Comparison of ENCODE assay signal across 19 cellular contexts in genomic region chr11:124915541-124916369, GRCh38. TPM values are rescaled to one million over a fixed set of nuclear protein-coding genes. Genes with fewer than 3 reads are reported as not detected.
A peak's percentile ranks its signal among the peaks of the same experiment; 100 is the strongest.
DNase-seq lines count a peak whose midpoint lies in the region; FAIRE-seq and TF ChIP-seq lines count a peak whose summit lies in the region.
"Had no signal": no experiment of that assay in that cellular context is flagged by ENCODE, and none has a peak within 500 bp of the region (broad histone marks: within the 10 kb centered on the region; RNA-seq: fewer than 3 reads in every experiment).

No MANE protein-coding gene starts in this region.

- TF ChIP-seq EP300 in esophagus muscularis mucosa (IDR thresholded peaks at IDR 0.05): no peak

- H3K4me2 ChIP-seq in H9 (ENCODE audit: insufficient read depth, insufficient read length, low read length): no peak overlapping the region
- H3K4me2 ChIP-seq in endothelial cell of umbilical vein (ENCODE audit: insufficient read depth, low read length): peak overlapping the region; percentile 54

- peaks cover 52% of the 10 kb centered on the region for H3K27me3 Mint-ChIP-seq in H9 (ENCODE audit: low read depth)
- H3K27me3 Mint-ChIP-seq in nephron progenitor cell (ENCODE audit: low read depth, poor library complexity): peaks cover 42% of the 10 kb centered on the region

- H3K79me2 ChIP-seq in H9 (ENCODE audit: insufficient read depth, low read length): no peaks in the 10 kb centered on the region
- H3K79me2 ChIP-seq in endothelial cell of umbilical vein (ENCODE audit: control insufficient read depth, insufficient read depth, low read length): no peaks in the 10 kb centered on the region

- H3K79me1 ChIP-seq in H9 (ENCODE audit: insufficient read depth, low read depth, low read length, poor library complexity, severe bottlenecking): no peaks in the 10 kb centered on the region

- dilution Hi-C loops in endothelial cell of umbilical vein (cut with MboI; ENCODE audit: extremely low pct_ligation_motif_present, low sequenced_read_pairs): no loop called here

- H4K91ac ChIP-seq in H9 (ENCODE audit: insufficient read length, low read depth, low read length): no peak overlapping the region

- no peak overlapping the region for H4K5ac ChIP-seq in H9 (ENCODE audit: insufficient read length, low read depth, low read length)

- H3K4me3 Mint-ChIP-seq in H9: no peak overlapping the region
- H3K4me3 Mint-ChIP-seq in nephron progenitor cell: no peak overlapping the region
- H3K4me3 Mint-ChIP-seq: activated CD4-positive, alpha-beta memory T cell treated with anti-CD3 and anti-CD28 coated beads for 36 hours had no signal

- no peaks in the 10 kb centered on the region for H3K4me1 ChIP-seq in H9 (ENCODE audit: insufficient read depth, low read length)
- H3K4me1 ChIP-seq in endothelial cell of umbilical vein (ENCODE audit: control insufficient read depth, extremely low read depth, insufficient read depth, low read length): peaks cover 16% of the 10 kb centered on the region
- H3K4me1 ChIP-seq in SJCRH30: peaks cover 5% of the 10 kb centered on the region; the same call in 1 of the 2 replicates
- H3K4me1 ChIP-seq in esophagus muscularis mucosa: peaks cover 0 to 8% (median 5%) of the 10 kb centered on the region in 4 donors
- H3K4me1 ChIP-seq: Caco-2 had no signal

- no peak overlapping the region for H2BK15ac ChIP-seq in H9 (ENCODE audit: low read depth, low read length)

- H3K9me3 Mint-ChIP-seq in H9: peaks cover 23 to 25% of the 10 kb centered on the region in 2 experiments
- peaks cover 48% of the 10 kb centered on the region for H3K9me3 Mint-ChIP-seq in nephron progenitor cell

- TF ChIP-seq POLR2A in endothelial cell of umbilical vein (IDR thresholded peaks at IDR 0.05; ENCODE audit: low read depth, low read length) (no peak), esophagus muscularis mucosa (IDR thresholded peaks at IDR 0.05; ENCODE audit: low read depth) (no peak)

- H2BK120ac ChIP-seq in H9 (ENCODE audit: low read depth, low read length, poor library complexity, severe bottlenecking): no peak overlapping the region

- peaks cover 0 to 3% of the 10 kb centered on the region in 2 experiments; a peak in 1 of 4 replicates for H3K4me1 Mint-ChIP-seq in H9
- H3K4me1 Mint-ChIP-seq in nephron progenitor cell: peaks cover 3% of the 10 kb centered on the region

- H3K27ac Mint-ChIP-seq in H9 (no peak overlapping the region; a peak in 1 of 7 replicates), nephron progenitor cell (peak overlapping the region; percentile 38)
- H3K27ac Mint-ChIP-seq: activated CD4-positive, alpha-beta memory T cell treated with anti-CD3 and anti-CD28 coated beads for 36 hours had no signal

- in situ Hi-C loops in ACHN (cut with HindIII; ENCODE audit: low pct_ligation_motif_present, low pct_unique_long_range_greater_than_20kb, low sequenced_read_pairs): no loop called here

- H3T11ph ChIP-seq in H9 (ENCODE audit: low read length): no peak overlapping the region

- no peaks in the 10 kb centered on the region for H3K36me3 ChIP-seq in endothelial cell of umbilical vein (ENCODE audit: control insufficient read depth in 2 of 2, extremely low read depth in 1 of 2, insufficient read depth in 2 of 2, low read length in 2 of 2)
- H3K36me3 ChIP-seq in SJCRH30: no peaks in the 10 kb centered on the region
- no peaks in the 10 kb centered on the region for H3K36me3 ChIP-seq in esophagus muscularis mucosa

- H2AK5ac ChIP-seq in H9 (ENCODE audit: insufficient read length, low read length): no peak overlapping the region

- H3K27me3 ChIP-seq in H9 (ENCODE audit: insufficient read depth, low read length) (no peaks in the 10 kb centered on the region; the same call in 1 of the 2 replicates), endothelial cell of umbilical vein (ENCODE audit: control insufficient read depth in 2 of 2, insufficient read depth in 2 of 2, low read length in 2 of 2) (no peaks in the 10 kb centered on the region), SJCRH30 (no peaks in the 10 kb centered on the region), esophagus muscularis mucosa (peaks cover 0 to 8% (median 0%) of the 10 kb centered on the region in 4 donors)

- no peaks in the 10 kb centered on the region for H3K9me3 ChIP-seq in H9 (ENCODE audit: control insufficient read depth, low read depth, low read length)
- no peaks in the 10 kb centered on the region for H3K9me3 ChIP-seq in endothelial cell of umbilical vein (replicated peaks; ENCODE audit: control insufficient read depth, insufficient read depth, low read length)
- no peaks in the 10 kb centered on the region for H3K9me3 ChIP-seq in SJCRH30 (replicated peaks)
- H3K9me3 ChIP-seq in esophagus muscularis mucosa: no peaks in the 10 kb centered on the region

- H4K8ac ChIP-seq in H9 (replicated peaks; ENCODE audit: insufficient read length, low read depth, low read length): no peak overlapping the region

- no peaks in the 10 kb centered on the region for H3K9me1 ChIP-seq in endothelial cell of umbilical vein (replicated peaks; ENCODE audit: control insufficient read depth, extremely low read depth, insufficient read depth, low read length)

- FAIRE-seq in endothelial cell of umbilical vein (lab: Jason Lieb, UNC): peak; percentile 85
- FAIRE-seq: G401.6, RCC 7860 had no signal

- H3K4ac ChIP-seq in H9 (ENCODE audit: low read depth, low read length): no peak overlapping the region

- H4K20me1 ChIP-seq in H9 (ENCODE audit: control insufficient read depth, insufficient read depth, insufficient read length) (no peaks in the 10 kb centered on the region), endothelial cell of umbilical vein (replicated peaks; ENCODE audit: control insufficient read depth, extremely low read depth, insufficient read depth, low read length) (no peaks in the 10 kb centered on the region)

- no peak overlapping the region; the same call in 1 of the 2 replicates for H3K14ac ChIP-seq in H9 (ENCODE audit: insufficient read depth, low read length)

- H2AFZ ChIP-seq in H9 (ENCODE audit: low read length) (no peak overlapping the region), endothelial cell of umbilical vein (ENCODE audit: low read depth, low read length) (no peak overlapping the region)

- H2BK20ac ChIP-seq in H9 (ENCODE audit: low read depth, low read length, poor library complexity, severe bottlenecking): no peak overlapping the region

- H2BK5ac ChIP-seq in H9 (ENCODE audit: insufficient read length, low read length): no peak overlapping the region

- H3K36me3 Mint-ChIP-seq in H9 (ENCODE audit: insufficient read depth in 1 of 3, low read depth in 3 of 3) (peaks cover 0 to 5% (median 0%) of the 10 kb centered on the region in 3 experiments; a peak in 2 of 7 replicates), nephron progenitor cell (ENCODE audit: low read depth) (peaks cover 10% of the 10 kb centered on the region)

- WGBS in H9 (ENCODE audit: extremely low coverage, insufficient read length, low lambda C conversion rate): no CpG with 5 or more reads among the region's 3 CpGs
- WGBS in esophagus muscularis mucosa: 80% methylated on average over 3 of the region's 3 CpGs

- CTCF ChIA-PET in endothelial cell of umbilical vein (lab: Charles Lee): interaction anchor here (1.3 to 2.4 kb wide), 5 partner anchors 11 to 176 kb away, joined by 3 to 14 read pairs (median 3); partner anchors contain the start of genes NRGN and ROBO4

- POLR2A ChIA-PET in endothelial cell of umbilical vein (lab: Charles Lee): interaction anchor here (1.2 kb wide), 1 partner anchor 15 kb away, joined by 5 read pairs; no protein-coding TSS in a partner anchor

- no peak overlapping the region for H3K23ac ChIP-seq in H9 (ENCODE audit: insufficient read length, low read depth, low read length)

- BruUV-seq in endothelial cell of umbilical vein (replicated peaks; lab: Mats Ljungman, UMichigan): no TSS peak

- no peak overlapping the region for H2BK12ac ChIP-seq in H9 (ENCODE audit: insufficient read length, low read depth, low read length)

- no peak overlapping the region for H3K56ac ChIP-seq in H9 (ENCODE audit: insufficient read length, low read depth, low read length)

- H3K18ac ChIP-seq in H9 (ENCODE audit: insufficient read length, low read depth, low read length): peak overlapping the region; percentile 46

- intact Hi-C loops in endothelial cell of umbilical vein (cut with micrococcal nuclease): loop anchor here (1.0 kb wide), 2 partner anchors 16 to 39 kb away; partner anchors contain the start of gene CCDC15
- intact Hi-C loops in esophagus muscularis mucosa (cut with DNase I): no loop called here

- H3K27ac ChIP-seq in H9 (ENCODE audit: insufficient read length, low read depth, low read length) (no peak overlapping the region), endothelial cell of umbilical vein (ENCODE audit: insufficient read depth, low read depth, low read length) (peak overlapping the region; percentile 83), SJCRH30 (no peak overlapping the region), esophagus muscularis mucosa (replicated peaks in 1 of 4) (no peak overlapping the region)

- H3K23me2 ChIP-seq in H9 (ENCODE audit: insufficient read length, low read depth, low read length, poor library complexity, severe bottlenecking): no peaks in the 10 kb centered on the region

- no peak for DNase-seq in H9
- DNase-seq in RPMI7951 (ENCODE audit: low read depth): peak; percentile 68
- DNase-seq in endothelial cell of umbilical vein (ENCODE audit: low read depth, low spot score): peak; percentile 60
- DNase-seq in nephron progenitor cell: no peak
- no peak for DNase-seq in SJCRH30
- no peak for DNase-seq in esophagus muscularis mucosa (ENCODE audit: extremely low spot score)
- no peak for DNase-seq in ACHN
- DNase-seq: activated CD4-positive, alpha-beta memory T cell treated with anti-CD3 and anti-CD28 coated beads for 36 hours; activated T-cell treated with anti-CD3 and anti-CD28 coated beads, Interleukin-2, amount 50 U/mL, for 48 hours; Caco-2; central memory CD4-positive, alpha-beta T cell; NCI-H1092 treated with DMSO at 0.1 percent for 48 hours; NCI-H526; small intestine; stimulated activated CD4-positive, alpha-beta T cell treated with anti-CD3 and anti-CD28 coated beads, Interleukin-4, amount 100 ng/mL, for 4 hours; stimulated activated CD8-positive, alpha-beta memory T cell treated with anti-CD3 and anti-CD28 coated beads, Interleukin-4, amount 100 ng/mL, for 48 hours had no signal

- TF ChIP-seq CTCF in H9 (conservative IDR thresholded peaks at IDR 0.05) (no peak), endothelial cell of umbilical vein (IDR thresholded peaks at IDR 0.05; ENCODE audit: extremely low read depth in 1 of 2, insufficient read depth in 1 of 2, low read depth in 1 of 2, low read length in 2 of 2) (no peak), nephron progenitor cell (IDR thresholded peaks at IDR 0.05) (no peak), esophagus muscularis mucosa (IDR thresholded peaks at IDR 0.05) (no peak)

- H3K4me3 ChIP-seq in endothelial cell of umbilical vein (replicated peaks in 1 of 3; ENCODE audit: insufficient read depth in 1 of 3, low read depth in 1 of 3, low read length in 3 of 3) (no peak overlapping the region), SJCRH30 (no peak overlapping the region), esophagus muscularis mucosa (no peak overlapping the region)

- H3K9ac ChIP-seq in H9 (ENCODE audit: extremely low read depth, insufficient read length, low read length) (no peak overlapping the region), endothelial cell of umbilical vein (replicated peaks; ENCODE audit: extremely low read depth, insufficient read depth, low read length) (no peak overlapping the region)

RNA-seq across cellular contexts. Expression of gene HEPN1, which starts 3.3 kb away (rescaled TPM):
- total RNA-seq in H9 (2021) (not detected in 2 replicates), endothelial cell of umbilical vein (not detected in 2 replicates), esophagus muscularis mucosa (not detected)
- not detected in 2 replicates for total RNA-seq in RPMI7951 (2014; rRNA removed; shearing (Covaris generic))
- not detected in 2 replicates for polyA plus RNA-seq in endothelial cell of umbilical vein
- not detected in 2 replicates for polyA plus RNA-seq in endothelial cell of umbilical vein (2011; cell fraction: cytosol; rRNA removed)
- polyA plus RNA-seq in endothelial cell of umbilical vein (2011; cell fraction: nucleus; rRNA removed): not detected in 2 replicates
- not detected in 2 replicates for polyA plus RNA-seq in endothelial cell of umbilical vein (2012)
- not detected in 2 replicates for polyA minus RNA-seq in endothelial cell of umbilical vein
- not detected for polyA minus RNA-seq in endothelial cell of umbilical vein (2011; cell fraction: cytosol; rRNA and poly(A)+ RNA removed)
- not detected in 2 replicates for polyA minus RNA-seq in endothelial cell of umbilical vein (2011; cell fraction: nucleus; rRNA and poly(A)+ RNA removed)
- not detected in 2 replicates for total RNA-seq in SJCRH30 (2014; rRNA removed; shearing (Covaris generic))
- total RNA-seq: activated CD4-positive, alpha-beta memory T cell treated with anti-CD3 and anti-CD28 coated beads for 36 hours; Caco-2; lower leg skin had no signal

RNA-seq across cellular contexts. Expression of gene ROBO4, which starts 18.1 kb away (rescaled TPM):
- total RNA-seq in H9 (2021) (not detected in 2 replicates), endothelial cell of umbilical vein (464 and 474 TPM in 2 replicates), esophagus muscularis mucosa (10 to 100 TPM; 16.2 to 49.8 (median 36.7) TPM)
- total RNA-seq in RPMI7951 (2014; rRNA removed; shearing (Covaris generic)): 8.9 and 9.6 TPM in 2 replicates
- 260 and 346 TPM in 2 replicates for polyA plus RNA-seq in endothelial cell of umbilical vein
- 115 and 131 TPM in 2 replicates for polyA plus RNA-seq in endothelial cell of umbilical vein (2011; cell fraction: cytosol; rRNA removed)
- 309 and 459 TPM in 2 replicates for polyA plus RNA-seq in endothelial cell of umbilical vein (2011; cell fraction: nucleus; rRNA removed)
- 220 and 257 TPM in 2 replicates for polyA plus RNA-seq in endothelial cell of umbilical vein (2012)
- polyA minus RNA-seq in endothelial cell of umbilical vein: 256 and 278 TPM in 2 replicates
- polyA minus RNA-seq in endothelial cell of umbilical vein (2011; cell fraction: cytosol; rRNA and poly(A)+ RNA removed): not detected
- polyA minus RNA-seq in endothelial cell of umbilical vein (2011; cell fraction: nucleus; rRNA and poly(A)+ RNA removed): 319 and 468 TPM in 2 replicates
- 0.10 and 0.22 TPM in 2 replicates for total RNA-seq in SJCRH30 (2014; rRNA removed; shearing (Covaris generic))
- total RNA-seq: activated CD4-positive, alpha-beta memory T cell treated with anti-CD3 and anti-CD28 coated beads for 36 hours; Caco-2 had no signal

RNA-seq across cellular contexts. Expression of gene HEPACAM, which starts 20.1 kb away (rescaled TPM):
- total RNA-seq in H9 (2021): not detected in 2 replicates
- total RNA-seq in RPMI7951 (2014; rRNA removed; shearing (Covaris generic)): not detected in 2 replicates
- total RNA-seq in endothelial cell of umbilical vein: not detected in 2 replicates
- 0.03 TPM in 1 of 2 replicates, not detected in the other for polyA plus RNA-seq in endothelial cell of umbilical vein
- polyA plus RNA-seq in endothelial cell of umbilical vein (2011; cell fraction: cytosol; rRNA removed): 0.01 TPM in 2 replicates
- polyA plus RNA-seq in endothelial cell of umbilical vein (2011; cell fraction: nucleus; rRNA removed): 0.08 and 0.09 TPM in 2 replicates
- not detected in 2 replicates for polyA plus RNA-seq in endothelial cell of umbilical vein (2012)
- polyA minus RNA-seq in endothelial cell of umbilical vein: 0.12 TPM in 1 of 2 replicates, not detected in the other
- polyA minus RNA-seq in endothelial cell of umbilical vein (2011; cell fraction: cytosol; rRNA and poly(A)+ RNA removed): not detected
- not detected in 2 replicates for polyA minus RNA-seq in endothelial cell of umbilical vein (2011; cell fraction: nucleus; rRNA and poly(A)+ RNA removed)
- 0.05 TPM in 1 of 2 replicates, not detected in the other for total RNA-seq in SJCRH30 (2014; rRNA removed; shearing (Covaris generic))
- total RNA-seq in esophagus muscularis mucosa: 1 to 10 TPM in 3 of 4 donors, under 1 TPM in 1; 0.42 to 2.1 (median 1.1) TPM
- total RNA-seq: activated CD4-positive, alpha-beta memory T cell treated with anti-CD3 and anti-CD28 coated beads for 36 hours had no signal

RNA-seq across cellular contexts. Expression of gene CCDC15, which starts 38.2 kb away (rescaled TPM):
- 2.3 and 2.8 TPM in 2 replicates for total RNA-seq in H9 (2021)
- 10.9 and 11.4 TPM in 2 replicates for total RNA-seq in RPMI7951 (2014; rRNA removed; shearing (Covaris generic))
- 3.8 and 4.6 TPM in 2 replicates for total RNA-seq in endothelial cell of umbilical vein
- 0.75 and 0.92 TPM in 2 replicates for polyA plus RNA-seq in endothelial cell of umbilical vein
- 1.3 and 1.5 TPM in 2 replicates for polyA plus RNA-seq in endothelial cell of umbilical vein (2011; cell fraction: cytosol; rRNA removed)
- polyA plus RNA-seq in endothelial cell of umbilical vein (2011; cell fraction: nucleus; rRNA removed): 2.7 and 4.1 TPM in 2 replicates
- polyA plus RNA-seq in endothelial cell of umbilical vein (2012): 0.97 and 2.2 TPM in 2 replicates
- 1.7 and 2.4 TPM in 2 replicates for polyA minus RNA-seq in endothelial cell of umbilical vein
- polyA minus RNA-seq in endothelial cell of umbilical vein (2011; cell fraction: cytosol; rRNA and poly(A)+ RNA removed): not detected
- 6.2 and 10.0 TPM in 2 replicates for polyA minus RNA-seq in endothelial cell of umbilical vein (2011; cell fraction: nucleus; rRNA and poly(A)+ RNA removed)
- 10.2 and 11.5 TPM in 2 replicates for total RNA-seq in SJCRH30 (2014; rRNA removed; shearing (Covaris generic))
- 1 to 10 TPM in 1 of 4 donors, under 1 TPM in 3; 0.42 to 1.6 (median 0.60) TPM for total RNA-seq in esophagus muscularis mucosa

RNA-seq across cellular contexts. Expression of gene ROBO3, which starts 50.5 kb away (rescaled TPM):
- total RNA-seq in H9 (2021): 11.8 and 12.6 TPM in 2 replicates
- total RNA-seq in RPMI7951 (2014; rRNA removed; shearing (Covaris generic)): 20.3 and 21.7 TPM in 2 replicates
- total RNA-seq in endothelial cell of umbilical vein: 19.3 and 27.1 TPM in 2 replicates
- 65.4 and 79.4 TPM in 2 replicates for polyA plus RNA-seq in endothelial cell of umbilical vein
- 19.2 and 33.6 TPM in 2 replicates for polyA plus RNA-seq in endothelial cell of umbilical vein (2011; cell fraction: cytosol; rRNA removed)
- 203 and 270 TPM in 2 replicates for polyA plus RNA-seq in endothelial cell of umbilical vein (2011; cell fraction: nucleus; rRNA removed)
- 15.1 and 33.3 TPM in 2 replicates for polyA plus RNA-seq in endothelial cell of umbilical vein (2012)
- polyA minus RNA-seq in endothelial cell of umbilical vein: 11.4 and 20.7 TPM in 2 replicates
- polyA minus RNA-seq in endothelial cell of umbilical vein (2011; cell fraction: cytosol; rRNA and poly(A)+ RNA removed): not detected
- polyA minus RNA-seq in endothelial cell of umbilical vein (2011; cell fraction: nucleus; rRNA and poly(A)+ RNA removed): 27.5 and 44.7 TPM in 2 replicates
- 5.1 and 7.0 TPM in 2 replicates for total RNA-seq in SJCRH30 (2014; rRNA removed; shearing (Covaris generic))
- total RNA-seq in esophagus muscularis mucosa: 10 to 100 TPM in 1 of 4 donors, 1 to 10 TPM in 3; 5.0 to 10.8 (median 8.5) TPM

Comparison
In these comparisons a context has a peak if more than half of its experiments do, and no peak if none do; other contexts are left out.
1. DNase-seq: peak in RPMI7951 (single experiment) and endothelial cell of umbilical vein (single experiment); none in H9 (single experiment), nephron progenitor cell (single experiment), SJCRH30 (0 of 2), esophagus muscularis mucosa (single experiment) and ACHN (single experiment).